Comparison of ENCODE assay signal across 17 cellular contexts in genomic region chr1:163897401-163898169, GRCh38.
A peak's percentile ranks its signal among the peaks of the same experiment; 100 is the strongest.
DNase-seq lines count a peak whose midpoint lies in the region; ATAC-seq and TF ChIP-seq lines count a peak whose summit lies in the region.
"Had no signal": no experiment of that assay in that cellular context is flagged by ENCODE, and none has a peak within 500 bp of the region (broad histone marks: within the 10 kb centered on the region; RNA-seq: fewer than 3 reads in every experiment).

No MANE protein-coding gene starts in this region.

- intact Hi-C loops in psoas muscle (cut with DNase I): no loop called here

- DNase-seq in AG09309 (ENCODE audit: low read depth) (peak; percentile 91), SK-MEL-5 (ENCODE audit: low read depth, low spot score) (peak; percentile 9), fibroblast of villous mesenchyme (ENCODE audit: low read depth) (peak; percentile 55), psoas muscle (peak; percentile 44 to 51), NCI-H2107 treated with DMSO at 0.1 percent for 48 hours (lab: John Stamatoyannopoulos, UW; ENCODE audit: unreplicated experiment) (no peak), cerebellar nuclear complex (lab: John Stamatoyannopoulos, UW) (no peak), T-helper 1 cell (no peak), NCI-H2227 treated with DMSO at 0.1 percent for 48 hours (lab: John Stamatoyannopoulos, UW) (no peak)
- DNase-seq: activated CD4-positive, alpha-beta T cell treated with anti-CD3 and anti-CD28 coated beads, Interleukin-2, amount 10 ng/mL, durations not matched to agents 7 days and 5 days; activated T-cell treated with anti-CD3 and anti-CD28 coated beads for 4 hours; DMS153; MG63; midbrain; NCI-H187; NCI-H510A treated with DMSO at 0.1 percent for 48 hours had no signal

- 38 to 41% (median 40%) methylated on average over 5 of the region's 5 CpGs for WGBS in psoas muscle, 3 donors

- H3K4me1 ChIP-seq in psoas muscle: no peaks in the 10 kb centered on the region
- H3K4me1 ChIP-seq: tibial nerve had no signal

- no peaks in the 10 kb centered on the region for H3K36me3 ChIP-seq in psoas muscle (ENCODE audit: insufficient read depth in 1 of 2, low read depth in 1 of 2)
- H3K36me3 ChIP-seq: MG63, tibial nerve had no signal

- no peak overlapping the region for H3K4me3 ChIP-seq in AG09309 (ENCODE audit: control insufficient read depth, low read depth, low read length)
- no peak overlapping the region for H3K4me3 ChIP-seq in fibroblast of villous mesenchyme (ENCODE audit: low read depth, low read length)
- no peak overlapping the region for H3K4me3 ChIP-seq in psoas muscle
- H3K4me3 ChIP-seq: MG63, SK-N-MC, tibial nerve had no signal

- no peaks in the 10 kb centered on the region for H3K27me3 ChIP-seq in psoas muscle (ENCODE audit: insufficient read depth in 3 of 3, low read length in 2 of 3)
- H3K27me3 ChIP-seq: MG63, tibial nerve had no signal

- H3K27ac ChIP-seq in psoas muscle: no peak overlapping the region
- H3K27ac ChIP-seq: SK-N-MC, tibial nerve had no signal

- no peak for TF ChIP-seq CTCF in AG09309 (IDR thresholded peaks at IDR 0.05; ENCODE audit: control insufficient read depth, insufficient read depth, low read depth, low read length, missing control alignments)
- no peak for TF ChIP-seq CTCF in fibroblast of villous mesenchyme (IDR thresholded peaks at IDR 0.05; ENCODE audit: insufficient read depth, low read depth, low read length)
- no peak for TF ChIP-seq CTCF in psoas muscle (IDR thresholded peaks at IDR 0.05)

- peaks cover under 1% of the 10 kb centered on the region for H3K9me3 ChIP-seq in psoas muscle
- H3K9me3 ChIP-seq: MG63, tibial nerve had no signal

- peak in 1 of 4 donors; percentile 37 for ATAC-seq in psoas muscle

- in situ Hi-C loops in SK-MEL-5 (cut with HindIII; ENCODE audit: low pct_unique_long_range_greater_than_20kb, low sequenced_read_pairs): no loop called here

Comparison
In these comparisons a context has a peak if more than half of its experiments do, and no peak if none do; other contexts are left out.
1. DNase-seq: peak in AG09309 (single experiment), SK-MEL-5 (single experiment), fibroblast of villous mesenchyme (single experiment) and psoas muscle (2 of 2); none in NCI-H2107 treated with DMSO at 0.1 percent for 48 hours (single experiment), cerebellar nuclear complex (0 of 2), T-helper 1 cell (0 of 5) and NCI-H2227 treated with DMSO at 0.1 percent for 48 hours (single experiment).